In genomic region chr21:46551636-46552241, GRCh38 we compare ENCODE assay signal across 1 cellular context.
TF ChIP-seq lines count a peak whose summit lies in the region.

No MANE protein-coding gene starts in this region.

TF ChIP-seq in GM23338, 12 proteins besides CTCF, POLR2A, EP300 and RAD21 (continued from another document):
- TF ChIP-seq ZNF462 (CRISPR knock-in tag; IDR thresholded peaks at IDR 0.05), result no peak
- no peak for TF ChIP-seq CREB1 (CRISPR knock-in tag; IDR thresholded peaks at IDR 0.05; ENCODE audit: low read depth)
- TF ChIP-seq ZNF114 (CRISPR knock-in tag; IDR thresholded peaks at IDR 0.05), result no peak
